Comparison of ENCODE assay signal across 8 cellular contexts in the genomic region with DNA sequence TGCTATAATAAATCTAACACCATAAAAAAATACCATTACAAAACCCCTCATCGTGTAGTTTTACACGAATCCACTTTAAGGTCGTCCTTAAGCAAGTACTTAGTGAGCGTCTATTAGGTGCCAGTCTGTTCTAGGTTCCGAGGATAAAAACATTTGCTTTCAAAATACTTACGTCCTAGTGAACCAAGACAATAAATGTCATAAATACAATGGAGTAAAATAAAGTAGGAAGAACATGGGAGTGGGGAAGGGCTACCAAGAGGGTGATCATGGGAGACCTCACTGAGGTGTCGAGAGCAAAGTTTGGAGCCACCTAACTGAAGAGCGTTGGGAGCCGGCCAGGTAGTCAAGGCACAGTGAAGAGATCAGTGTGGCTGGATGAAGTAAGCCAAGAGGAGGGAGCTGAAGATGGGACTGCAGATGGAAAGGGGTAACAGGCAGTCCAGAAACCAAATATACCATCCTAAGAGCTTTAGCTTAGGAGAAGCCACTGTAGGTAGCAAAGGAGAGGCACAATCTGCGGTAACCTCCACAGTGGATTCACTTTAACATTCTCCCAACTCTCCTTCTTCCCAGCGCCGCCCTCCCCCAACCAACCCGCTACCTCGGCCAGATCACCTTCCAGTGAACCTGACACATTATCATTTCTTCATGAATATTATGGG. TPM values are rescaled to one million over a fixed set of nuclear protein-coding genes. Genes with fewer than 3 reads are reported as not detected.
DNase-seq lines count a peak whose midpoint lies in the region; ATAC-seq and TF ChIP-seq lines count a peak whose summit lies in the region.

No MANE protein-coding gene starts in this region.

- H3K36me3 ChIP-seq in gastrocnemius medialis, result no peaks in the 10 kb centered on the region

- ATAC-seq in HG02884 (IDR thresholded peaks at IDR 0.05; ENCODE audit: unreplicated experiment), result peak; percentile 4
- peak; percentile 4 to 6 for ATAC-seq in left cardiac atrium
- ATAC-seq in gastrocnemius medialis, result peak in 1 of 2 donors; percentile 26
- no peak for ATAC-seq in GM18873 (IDR thresholded peaks at IDR 0.05; ENCODE audit: low FRiP score, unreplicated experiment)

- H3K27ac ChIP-seq in gastrocnemius medialis, result peak overlapping the region; percentile 89 to 98 (median 96)

- H3K4me3 ChIP-seq in WI38 (ENCODE audit: low read depth, low read length), result peak overlapping the region; percentile 100
- peak overlapping the region; percentile 89 to 99 (median 97) for H3K4me3 ChIP-seq in gastrocnemius medialis

- DNase-seq in ELF-1 (ENCODE audit: low read depth, low spot score) (peak; percentile 17), left cardiac atrium (no peak), gastrocnemius medialis (no peak), NCI-H1436 treated with DMSO at 0.1 percent for 48 hours (lab: John Stamatoyannopoulos, UW) (no peak), middle frontal gyrus (ENCODE audit: extremely low spot score, low spot score) (no peak)

- TF ChIP-seq POLR2A in gastrocnemius medialis (IDR thresholded peaks at IDR 0.05), result no peak

- no peaks in the 10 kb centered on the region for H3K27me3 ChIP-seq in gastrocnemius medialis

- TF ChIP-seq CTCF in WI38 (IDR thresholded peaks at IDR 0.05; ENCODE audit: low read depth, low read length) (no peak), gastrocnemius medialis (IDR thresholded peaks at IDR 0.05 in 4 of 5, conservative IDR thresholded peaks at IDR 0.05 in 1 of 5) (no peak)

- H3K4me1 ChIP-seq in gastrocnemius medialis, result peaks cover 17 to 27% of the 10 kb centered on the region in 2 donors

- no peaks in the 10 kb centered on the region for H3K9me3 ChIP-seq in gastrocnemius medialis

- intact Hi-C loops in left cardiac atrium (cut with DNase I) (no loop called here), gastrocnemius medialis (cut with DNase I; ENCODE audit: low total_unique reads) (loop anchor here (1.0 to 10.0 kb wide), 3 partner anchors 32 to 107 kb away; a partner anchor contains a TSS)

- in situ Hi-C loops in gastrocnemius medialis (cut with MboI; ENCODE audit: low sequenced_read_pairs in 4 of 4), result no loop called here

RNA-seq across cellular contexts. Expression of a gene that starts 0.7 kb away (rescaled TPM):
- total RNA-seq in left cardiac atrium (10 to 100 TPM; 17.3 to 19.5 TPM), gastrocnemius medialis (10 to 100 TPM; 22.7 to 33.3 (median 23.2) TPM)

RNA-seq across cellular contexts. Expression of a gene that starts 27.2 kb away (rescaled TPM):
- total RNA-seq in left cardiac atrium (10 to 100 TPM; 13.7 to 14.3 TPM), gastrocnemius medialis (10 to 100 TPM; 16.8 to 29.6 (median 26.4) TPM)

RNA-seq across cellular contexts. Expression of a gene that starts 32.5 kb away (rescaled TPM):
- total RNA-seq in left cardiac atrium (10 to 100 TPM; 29.0 to 35.6 TPM), gastrocnemius medialis (10 to 100 TPM; 25.0 to 37.2 (median 32.1) TPM)
